ENCODE assay signal across 12 cellular contexts in the genomic region with DNA sequence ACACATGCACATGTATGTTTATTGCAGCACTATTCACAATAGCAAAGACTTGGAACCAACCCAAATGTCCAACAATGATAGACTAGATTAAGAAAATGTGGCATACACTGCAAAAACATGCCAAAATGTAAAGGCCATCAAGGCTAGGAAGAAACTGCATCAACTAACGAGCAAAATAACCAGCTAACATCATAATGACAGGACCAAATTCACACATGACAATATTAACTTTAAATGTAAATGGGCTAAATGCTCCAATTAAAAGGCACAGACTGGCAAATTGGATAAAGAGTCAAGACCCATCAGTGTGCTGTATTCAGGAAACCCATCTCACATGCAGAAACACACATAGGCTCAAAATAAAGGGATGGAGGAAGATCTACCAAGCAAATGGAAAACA. TPM values are rescaled to one million over a fixed set of nuclear protein-coding genes. Genes with fewer than 3 reads are reported as not detected.
"Had no signal": no experiment of that assay in that cellular context is flagged by ENCODE, and none has a peak within 500 bp of the region (broad histone marks: within the 10 kb centered on the region; RNA-seq: fewer than 3 reads in every experiment).

No MANE protein-coding gene starts in this region.

RNA-seq across cellular contexts. Expression of a gene that starts 33.9 kb away (rescaled TPM):
- total RNA-seq: OCI-LY7, PC-3, PC-9, Peyer's patch, Right ventricle myocardium inferior, Right ventricle myocardium superior, RPMI7951, SJCRH30, SJSA1, SK-MEL-5, T-cell had no signal
- polyA plus RNA-seq: SK-N-SH had no signal
